Comparison of ENCODE assay signal across 12 cellular contexts in genomic region chrX:84487365-84488353, GRCh38. TPM values are rescaled to one million over a fixed set of nuclear protein-coding genes. Genes with fewer than 3 reads are reported as not detected.
A peak's percentile ranks its signal among the peaks of the same experiment; 100 is the strongest.
DNase-seq lines count a peak whose midpoint lies in the region; ATAC-seq, FAIRE-seq and TF ChIP-seq lines count a peak whose summit lies in the region.
"Had no signal": no experiment of that assay in that cellular context is flagged by ENCODE, and none has a peak within 500 bp of the region (broad histone marks: within the 10 kb centered on the region; RNA-seq: fewer than 3 reads in every experiment).

No MANE protein-coding gene starts in this region.

- intact Hi-C loops in aorta (cut with DNase I) (no loop called here), kidney (cut with DNase I) (no loop called here)

- TF ChIP-seq CTCF in kidney (IDR thresholded peaks at IDR 0.05; ENCODE audit: borderline replicate concordance, extremely low read depth, insufficient read depth): no peak

- H3K4me3 ChIP-seq in aorta (ENCODE audit: low read length in 2 of 2): no peak overlapping the region
- no peak overlapping the region for H3K4me3 ChIP-seq in kidney (ENCODE audit: low read length in 2 of 2)
- H3K4me3 ChIP-seq: tibial artery had no signal

- H3K9me3 ChIP-seq in aorta (ENCODE audit: control insufficient read depth, low read length): no peaks in the 10 kb centered on the region
- H3K9me3 ChIP-seq in kidney (ENCODE audit: control insufficient read depth in 1 of 2, low read length in 2 of 2): no peaks in the 10 kb centered on the region

- no peaks in the 10 kb centered on the region for H3K36me3 ChIP-seq in aorta (ENCODE audit: control insufficient read depth in 1 of 2, insufficient read depth in 2 of 2, low read length in 1 of 2)
- H3K36me3 ChIP-seq in kidney (ENCODE audit: control insufficient read depth in 1 of 2, insufficient read depth in 2 of 2, low read length in 2 of 2): no peaks in the 10 kb centered on the region
- H3K36me3 ChIP-seq: WERI-Rb-1 had no signal

- 71 to 91% methylated on average over 3 of the region's 3 CpGs for WGBS in aorta, 2 donors

- FAIRE-seq in kidney (lab: Jason Lieb, UNC): no peak

- peak; percentile 100 for ATAC-seq in GM18499 (IDR thresholded peaks at IDR 0.05; ENCODE audit: insufficient read depth, unreplicated experiment)
- ATAC-seq in GM19463 (IDR thresholded peaks at IDR 0.05; ENCODE audit: unreplicated experiment): peak; percentile 100
- peak; percentile 98 for ATAC-seq in HG02973 (IDR thresholded peaks at IDR 0.05; ENCODE audit: unreplicated experiment)
- no peak for ATAC-seq in aorta (ENCODE audit: low FRiP score)

- DNase-seq in NAMALWA (ENCODE audit: low spot score) (peak; percentile 1), aorta (no peak), kidney (no peak), T-helper 1 cell (no peak), NCI-H446 (lab: John Stamatoyannopoulos, UW) (no peak)
- DNase-seq: activated naive CD4-positive, alpha-beta T cell treated with anti-CD3 and anti-CD28 coated beads for 36 hours; CD4-positive, alpha-beta T cell; tibial artery; WERI-Rb-1 had no signal

- H3K4me1 ChIP-seq in aorta (ENCODE audit: control insufficient read depth in 1 of 2, insufficient read depth in 2 of 2, low read length in 2 of 2): no peaks in the 10 kb centered on the region
- no peaks in the 10 kb centered on the region for H3K4me1 ChIP-seq in kidney (ENCODE audit: control insufficient read depth in 1 of 2, insufficient read depth in 1 of 2, low read depth in 1 of 2, low read length in 2 of 2)

- H3K27ac ChIP-seq in aorta (ENCODE audit: low read depth in 1 of 2, low read length in 2 of 2) (no peak overlapping the region), kidney (ENCODE audit: low read depth in 2 of 2, low read length in 2 of 2) (no peak overlapping the region)
- H3K27ac ChIP-seq: tibial artery, WERI-Rb-1 had no signal

- H3K9ac ChIP-seq in kidney (ENCODE audit: low read length in 2 of 2): no peak overlapping the region

- no peaks in the 10 kb centered on the region for H3K27me3 ChIP-seq in aorta (ENCODE audit: control insufficient read depth in 1 of 2, insufficient read depth in 2 of 2, low read length in 1 of 2)
- H3K27me3 ChIP-seq: tibial artery had no signal

RNA-seq across cellular contexts. Expression of gene HDX, which starts 14.6 kb away (rescaled TPM):
- total RNA-seq in aorta: 10 to 100 TPM; 10.4 to 17.1 TPM
- polyA plus RNA-seq in aorta: 1 to 10 TPM in 1 of 2 donors, under 1 TPM in 1; 0.25 to 3.2 TPM
- 5.9 TPM for total RNA-seq in kidney
- polyA plus RNA-seq in kidney (ENCODE audit: insufficient read depth, low read depth, low replicate concordance): 1.9 TPM
